20 cellular contexts compared by ENCODE assay signal in the genomic region with DNA sequence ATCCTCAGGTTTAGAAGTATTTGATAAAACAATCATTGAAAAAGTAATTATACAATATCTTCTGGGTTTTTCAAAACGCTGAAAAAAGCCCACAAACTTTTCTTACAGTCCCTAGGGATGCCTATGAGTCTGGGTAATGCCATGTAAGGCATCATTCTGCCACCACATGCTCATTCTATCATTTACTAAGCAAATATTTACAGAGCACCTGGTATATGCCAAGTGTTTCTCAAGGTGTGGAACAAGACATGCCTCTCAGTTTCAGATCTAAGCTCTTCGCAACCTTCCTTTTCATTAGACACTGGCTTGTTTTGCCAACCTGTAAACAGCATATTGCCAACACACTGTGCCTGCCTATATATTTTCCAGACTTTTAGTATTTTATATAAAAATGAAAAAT. TPM values are rescaled to one million over a fixed set of nuclear protein-coding genes. Genes with fewer than 3 reads are reported as not detected.
DNase-seq lines count a peak whose midpoint lies in the region; ATAC-seq, FAIRE-seq and TF ChIP-seq lines count a peak whose summit lies in the region.
"Had no signal": no experiment of that assay in that cellular context is flagged by ENCODE, and none has a peak within 500 bp of the region (broad histone marks: within the 10 kb centered on the region; RNA-seq: fewer than 3 reads in every experiment).

No MANE protein-coding gene starts in this region.

- H3K9me3 ChIP-seq in pancreas: no peaks in the 10 kb centered on the region

- no peak overlapping the region for H2AFZ ChIP-seq in GM23338
- H2AFZ ChIP-seq: GM23248 had no signal

- TF ChIP-seq CTCF in GM23338 (conservative IDR thresholded peaks at IDR 0.05; ENCODE audit: low read depth in 2 of 2): no peak
- no peak for TF ChIP-seq CTCF in pancreas (IDR thresholded peaks at IDR 0.05)

- H3K4me1 Mint-ChIP-seq in GM23338: peaks cover 56% of the 10 kb centered on the region

- H3K27ac ChIP-seq in GM23338 (ENCODE audit: low read depth) (no peak overlapping the region), pancreas (no peak overlapping the region)
- H3K27ac ChIP-seq: GM23248 had no signal

- H3K4me1 ChIP-seq in GM23338 (ENCODE audit: insufficient read depth) (peaks cover 70% of the 10 kb centered on the region), pancreas (peaks cover 0 to 6% (median 0%) of the 10 kb centered on the region in 3 donors)

- peaks cover 11% of the 10 kb centered on the region for H3K36me3 Mint-ChIP-seq in GM23338 (ENCODE audit: low read depth)

- intact Hi-C loops in pancreas (cut with DNase I): no loop called here

- H3K4me3 Mint-ChIP-seq in GM23338: no peak overlapping the region

- ATAC-seq in GM23338 (no peak), pancreas (peak; percentile 60 to 90 (median 82)), HG03442 (IDR thresholded peaks at IDR 0.05; ENCODE audit: unreplicated experiment) (no peak)
- ATAC-seq: K562 had no signal

- 28 to 31% methylated on average over 2 of the region's 2 CpGs for WGBS in pancreas, 2 donors

- H3F3A ChIP-seq in GM23338 (replicated peaks; ENCODE audit: low read depth): no peaks in the 10 kb centered on the region

- no peak overlapping the region for H3K4me2 ChIP-seq in GM23338

- peak; percentile 90 for FAIRE-seq in islet of Langerhans (lab: Jason Lieb, UNC)
- peak; percentile 29 for FAIRE-seq in pancreas (lab: Jason Lieb, UNC)
- FAIRE-seq: K562 had no signal

- no peaks in the 10 kb centered on the region for H3K27me3 Mint-ChIP-seq in GM23338 (ENCODE audit: insufficient read depth, low read depth, poor library complexity)

- H3K9me3 Mint-ChIP-seq in GM23338: no peaks in the 10 kb centered on the region

- DNase-seq in GM23338 (ENCODE audit: low spot score) (no peak), NCI-H526 treated with DMSO at 0.1 percent for 48 hours (lab: John Stamatoyannopoulos, UW) (peak; percentile 18), pancreas (no peak), HUDEP-2 (lab: John Stamatoyannopoulos, UW; ENCODE audit: unreplicated experiment in 76 of 76) (no peak), T-helper 1 cell (no peak)
- DNase-seq: ACHN, C1 segment of cervical spinal cord, DND-41, GM23248, HCEC 1CT, MV-4-11, NCI-H1417, NCI-H1930, NCI-H446 treated with DMSO at 0.1 percent for 48 hours, NCI-H748 treated with DMSO at 0.1 percent for 48 hours, OCI-M1, SHP77 treated with DMSO at 0.1 percent for 48 hours had no signal

- peak overlapping the region; percentile 75 for H3K27ac Mint-ChIP-seq in GM23338

- no peaks in the 10 kb centered on the region for H3K36me3 ChIP-seq in GM23338 (ENCODE audit: insufficient read depth)
- no peaks in the 10 kb centered on the region for H3K36me3 ChIP-seq in pancreas

- H3K79me2 ChIP-seq in GM23338 (replicated peaks; ENCODE audit: insufficient read depth): peaks cover 97% of the 10 kb centered on the region

- no peaks in the 10 kb centered on the region for H3K27me3 ChIP-seq in GM23338 (ENCODE audit: insufficient read depth)
- H3K27me3 ChIP-seq in pancreas: peaks cover 0 to 14% (median 0%) of the 10 kb centered on the region in 4 donors

- H3K9me2 ChIP-seq in GM23338 (ENCODE audit: insufficient read depth): no peaks in the 10 kb centered on the region

- no peaks in the 10 kb centered on the region for H4K20me1 ChIP-seq in GM23338 (replicated peaks; ENCODE audit: insufficient read depth)

- H3K4me3 ChIP-seq in GM23338: no peak overlapping the region
- no peak overlapping the region for H3K4me3 ChIP-seq in pancreas
- H3K4me3 ChIP-seq: GM23248, K562 had no signal

TF ChIP-seq in GM23338, 12 proteins besides CTCF, POLR2A, EP300 and RAD21 (continues in another document):
- no peak for TF ChIP-seq EZH2 (IDR thresholded peaks at IDR 0.05; ENCODE audit: low read depth, unreplicated experiment)
- no peak for TF ChIP-seq ZNF331 (CRISPR knock-in tag; IDR thresholded peaks at IDR 0.05; ENCODE audit: low read depth)
- TF ChIP-seq, protein P1, sequence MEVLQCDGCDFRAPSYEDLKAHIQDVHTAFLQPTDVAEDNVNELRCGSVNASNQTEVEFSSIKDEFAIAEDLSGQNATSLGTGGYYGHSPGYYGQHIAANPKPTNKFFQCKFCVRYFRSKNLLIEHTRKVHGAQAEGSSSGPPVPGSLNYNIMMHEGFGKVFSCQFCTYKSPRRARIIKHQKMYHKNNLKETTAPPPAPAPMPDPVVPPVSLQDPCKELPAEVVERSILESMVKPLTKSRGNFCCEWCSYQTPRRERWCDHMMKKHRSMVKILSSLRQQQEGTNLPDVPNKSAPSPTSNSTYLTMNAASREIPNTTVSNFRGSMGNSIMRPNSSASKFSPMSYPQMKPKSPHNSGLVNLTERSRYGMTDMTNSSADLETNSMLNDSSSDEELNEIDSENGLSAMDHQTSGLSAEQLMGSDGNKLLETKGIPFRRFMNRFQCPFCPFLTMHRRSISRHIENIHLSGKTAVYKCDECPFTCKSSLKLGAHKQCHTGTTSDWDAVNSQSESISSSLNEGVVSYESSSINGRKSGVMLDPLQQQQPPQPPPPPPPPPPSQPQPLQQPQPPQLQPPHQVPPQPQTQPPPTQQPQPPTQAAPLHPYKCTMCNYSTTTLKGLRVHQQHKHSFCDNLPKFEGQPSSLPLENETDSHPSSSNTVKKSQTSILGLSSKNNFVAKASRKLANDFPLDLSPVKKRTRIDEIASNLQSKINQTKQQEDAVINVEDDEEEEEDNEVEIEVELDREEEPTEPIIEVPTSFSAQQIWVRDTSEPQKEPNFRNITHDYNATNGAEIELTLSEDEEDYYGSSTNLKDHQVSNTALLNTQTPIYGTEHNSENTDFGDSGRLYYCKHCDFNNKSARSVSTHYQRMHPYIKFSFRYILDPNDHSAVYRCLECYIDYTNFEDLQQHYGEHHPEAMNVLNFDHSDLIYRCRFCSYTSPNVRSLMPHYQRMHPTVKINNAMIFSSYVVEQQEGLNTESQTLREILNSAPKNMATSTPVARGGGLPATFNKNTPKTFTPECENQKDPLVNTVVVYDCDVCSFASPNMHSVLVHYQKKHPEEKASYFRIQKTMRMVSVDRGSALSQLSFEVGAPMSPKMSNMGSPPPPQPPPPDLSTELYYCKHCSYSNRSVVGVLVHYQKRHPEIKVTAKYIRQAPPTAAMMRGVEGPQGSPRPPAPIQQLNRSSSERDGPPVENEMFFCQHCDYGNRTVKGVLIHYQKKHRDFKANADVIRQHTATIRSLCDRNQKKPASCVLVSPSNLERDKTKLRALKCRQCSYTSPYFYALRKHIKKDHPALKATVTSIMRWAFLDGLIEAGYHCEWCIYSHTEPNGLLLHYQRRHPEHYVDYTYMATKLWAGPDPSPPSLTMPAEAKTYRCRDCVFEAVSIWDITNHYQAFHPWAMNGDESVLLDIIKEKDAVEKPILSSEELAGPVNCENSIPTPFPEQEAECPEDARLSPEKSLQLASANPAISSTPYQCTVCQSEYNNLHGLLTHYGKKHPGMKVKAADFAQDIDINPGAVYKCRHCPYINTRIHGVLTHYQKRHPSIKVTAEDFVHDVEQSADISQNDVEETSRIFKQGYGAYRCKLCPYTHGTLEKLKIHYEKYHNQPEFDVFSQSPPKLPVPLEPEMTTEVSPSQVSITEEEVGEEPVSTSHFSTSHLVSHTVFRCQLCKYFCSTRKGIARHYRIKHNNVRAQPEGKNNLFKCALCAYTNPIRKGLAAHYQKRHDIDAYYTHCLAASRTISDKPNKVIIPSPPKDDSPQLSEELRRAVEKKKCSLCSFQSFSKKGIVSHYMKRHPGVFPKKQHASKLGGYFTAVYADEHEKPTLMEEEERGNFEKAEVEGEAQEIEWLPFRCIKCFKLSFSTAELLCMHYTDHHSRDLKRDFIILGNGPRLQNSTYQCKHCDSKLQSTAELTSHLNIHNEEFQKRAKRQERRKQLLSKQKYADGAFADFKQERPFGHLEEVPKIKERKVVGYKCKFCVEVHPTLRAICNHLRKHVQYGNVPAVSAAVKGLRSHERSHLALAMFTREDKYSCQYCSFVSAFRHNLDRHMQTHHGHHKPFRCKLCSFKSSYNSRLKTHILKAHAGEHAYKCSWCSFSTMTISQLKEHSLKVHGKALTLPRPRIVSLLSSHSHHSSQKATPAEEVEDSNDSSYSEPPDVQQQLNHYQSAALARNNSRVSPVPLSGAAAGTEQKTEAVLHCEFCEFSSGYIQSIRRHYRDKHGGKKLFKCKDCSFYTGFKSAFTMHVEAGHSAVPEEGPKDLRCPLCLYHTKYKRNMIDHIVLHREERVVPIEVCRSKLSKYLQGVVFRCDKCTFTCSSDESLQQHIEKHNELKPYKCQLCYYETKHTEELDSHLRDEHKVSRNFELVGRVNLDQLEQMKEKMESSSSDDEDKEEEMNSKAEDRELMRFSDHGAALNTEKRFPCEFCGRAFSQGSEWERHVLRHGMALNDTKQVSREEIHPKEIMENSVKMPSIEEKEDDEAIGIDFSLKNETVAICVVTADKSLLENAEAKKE (CRISPR knock-in tag; IDR thresholded peaks at IDR 0.05): no peak
- no peak for TF ChIP-seq EZH2phosphoT487 (IDR thresholded peaks at IDR 0.05; ENCODE audit: unreplicated experiment)
- TF ChIP-seq POLR2AphosphoS5 (IDR thresholded peaks at IDR 0.05; ENCODE audit: low read depth): no peak
- TF ChIP-seq CREB1 (CRISPR knock-in tag; IDR thresholded peaks at IDR 0.05; ENCODE audit: low read depth): no peak
- no peak for TF ChIP-seq STAT1 (IDR thresholded peaks at IDR 0.05; ENCODE audit: unreplicated experiment)
- TF ChIP-seq, protein P2, sequence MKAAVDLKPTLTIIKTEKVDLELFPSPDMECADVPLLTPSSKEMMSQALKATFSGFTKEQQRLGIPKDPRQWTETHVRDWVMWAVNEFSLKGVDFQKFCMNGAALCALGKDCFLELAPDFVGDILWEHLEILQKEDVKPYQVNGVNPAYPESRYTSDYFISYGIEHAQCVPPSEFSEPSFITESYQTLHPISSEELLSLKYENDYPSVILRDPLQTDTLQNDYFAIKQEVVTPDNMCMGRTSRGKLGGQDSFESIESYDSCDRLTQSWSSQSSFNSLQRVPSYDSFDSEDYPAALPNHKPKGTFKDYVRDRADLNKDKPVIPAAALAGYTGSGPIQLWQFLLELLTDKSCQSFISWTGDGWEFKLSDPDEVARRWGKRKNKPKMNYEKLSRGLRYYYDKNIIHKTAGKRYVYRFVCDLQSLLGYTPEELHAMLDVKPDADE (IDR thresholded peaks at IDR 0.05): no peak
- no peak for TF ChIP-seq NANOG (IDR thresholded peaks at IDR 0.05; ENCODE audit: borderline replicate concordance)

RNA-seq across cellular contexts. Expression of gene MID1, which starts 17.7 kb away (rescaled TPM):
- 37.6 and 39.3 TPM in 2 replicates for total RNA-seq in GM23338 (2014; rRNA removed; shearing (Covaris generic))
- polyA plus RNA-seq in GM23338 (2016; fragmentation: Nextera tagmentation; extraction: Ambion mirVana): 20.8 and 27.2 TPM in 2 replicates
- 10 to 100 TPM in 2 of 6 donors, 1 to 10 TPM in 4; 3.9 to 19.2 (median 5.3) TPM for total RNA-seq in pancreas
- 1 to 10 TPM; 3.3 to 3.5 TPM for polyA plus RNA-seq in pancreas

Comparison
In these comparisons a context has a peak if more than half of its experiments do, and no peak if none do; other contexts are left out.
1. ATAC-seq: peak in pancreas (4 of 4); none in GM23338 (single experiment) and HG03442 (single experiment).